11 cellular contexts compared by ENCODE assay signal in genomic region chr22:37944423-37944822, GRCh38. TPM values are rescaled to one million over a fixed set of nuclear protein-coding genes. Genes with fewer than 3 reads are reported as not detected.
DNase-seq lines count a peak whose midpoint lies in the region; FAIRE-seq and TF ChIP-seq lines count a peak whose summit lies in the region.
"Not testable (repeated sequence)": the region's sequence is repeated elsewhere in the genome, so short reads cannot be mapped to it uniquely, and the experiment has no call there.
"Had no signal": no experiment of that assay in that cellular context is flagged by ENCODE, and none has a peak within 500 bp of the region (broad histone marks: within the 10 kb centered on the region; RNA-seq: fewer than 3 reads in every experiment).

No MANE protein-coding gene starts in this region.

- not testable (repeated sequence) for H2BK20ac ChIP-seq in H9 (ENCODE audit: low read depth, low read length, poor library complexity, severe bottlenecking)

- not testable (repeated sequence) for H2AFZ ChIP-seq in H9 (ENCODE audit: low read length); endothelial cell of umbilical vein (ENCODE audit: low read depth, low read length)

- H4K20me1 ChIP-seq in H9 (ENCODE audit: control insufficient read depth, insufficient read depth, insufficient read length); endothelial cell of umbilical vein (replicated peaks; ENCODE audit: control insufficient read depth, extremely low read depth, insufficient read depth, low read length): not testable (repeated sequence)

- H3K4me1 ChIP-seq in H9 (ENCODE audit: insufficient read depth, low read length); endothelial cell of umbilical vein (ENCODE audit: control insufficient read depth, extremely low read depth, insufficient read depth, low read length): not testable (repeated sequence)
- H3K4me1 ChIP-seq in kidney (ENCODE audit: control insufficient read depth in 1 of 2, insufficient read depth in 1 of 2, low read depth in 1 of 2, low read length in 2 of 2), result peaks cover 6 to 10% of the 10 kb centered on the region in 2 donors

- H3K4ac ChIP-seq in H9 (ENCODE audit: low read depth, low read length), result not testable (repeated sequence)

- not testable (repeated sequence) for H3K4me3 ChIP-seq in endothelial cell of umbilical vein (replicated peaks in 1 of 3; ENCODE audit: insufficient read depth in 1 of 3, low read depth in 1 of 3, low read length in 3 of 3); kidney (ENCODE audit: low read length in 2 of 2)

- not testable (repeated sequence) for H3K79me2 ChIP-seq in H9 (ENCODE audit: insufficient read depth, low read length); endothelial cell of umbilical vein (ENCODE audit: control insufficient read depth, insufficient read depth, low read length)

- peaks cover 0 to 17% (median 14%) of the 10 kb centered on the region in 3 experiments; a peak in 6 of 7 replicates for H3K36me3 Mint-ChIP-seq in H9 (ENCODE audit: insufficient read depth in 1 of 3, low read depth in 3 of 3)

- not testable (repeated sequence) for H3K9me3 ChIP-seq in H9 (ENCODE audit: control insufficient read depth, low read depth, low read length); endothelial cell of umbilical vein (replicated peaks; ENCODE audit: control insufficient read depth, insufficient read depth, low read length); kidney (ENCODE audit: control insufficient read depth in 1 of 2, low read length in 2 of 2)

- not testable (repeated sequence) for H2BK12ac ChIP-seq in H9 (ENCODE audit: insufficient read length, low read depth, low read length)

- H2BK15ac ChIP-seq in H9 (ENCODE audit: low read depth, low read length), result not testable (repeated sequence)

- POLR2A ChIA-PET in endothelial cell of umbilical vein (lab: Charles Lee), result not testable (repeated sequence)

- not testable (repeated sequence) for H3K23me2 ChIP-seq in H9 (ENCODE audit: insufficient read length, low read depth, low read length, poor library complexity, severe bottlenecking)

- not testable (repeated sequence) for H3K14ac ChIP-seq in H9 (ENCODE audit: insufficient read depth, low read length)

- H3K4me1 Mint-ChIP-seq in H9, result not testable (repeated sequence)

- H4K91ac ChIP-seq in H9 (ENCODE audit: insufficient read length, low read depth, low read length), result not testable (repeated sequence)

- peak overlapping the region in 2 of 3 experiments; percentile 18 to 40; a peak in 1 of 7 replicates for H3K27ac Mint-ChIP-seq in H9

- H2BK120ac ChIP-seq in H9 (ENCODE audit: low read depth, low read length, poor library complexity, severe bottlenecking), result not testable (repeated sequence)

- not testable (repeated sequence) for TF ChIP-seq POLR2A in endothelial cell of umbilical vein (IDR thresholded peaks at IDR 0.05; ENCODE audit: low read depth, low read length)

- H3K36me3 ChIP-seq in endothelial cell of umbilical vein (ENCODE audit: control insufficient read depth in 2 of 2, extremely low read depth in 1 of 2, insufficient read depth in 2 of 2, low read length in 2 of 2) (peaks cover 9 to 20% of the 10 kb centered on the region in 2 experiments), kidney (ENCODE audit: control insufficient read depth in 1 of 2, insufficient read depth in 2 of 2, low read length in 2 of 2) (peaks cover 11% of the 10 kb centered on the region in 2 donors)

- H4K8ac ChIP-seq in H9 (replicated peaks; ENCODE audit: insufficient read length, low read depth, low read length), result not testable (repeated sequence)

- H3K23ac ChIP-seq in H9 (ENCODE audit: insufficient read length, low read depth, low read length), result not testable (repeated sequence)

- WGBS in H9 (ENCODE audit: extremely low coverage, insufficient read length, low lambda C conversion rate), result no CpG with 5 or more reads among the region's 11 CpGs

- H3K9ac ChIP-seq in H9 (ENCODE audit: extremely low read depth, insufficient read length, low read length); endothelial cell of umbilical vein (replicated peaks; ENCODE audit: extremely low read depth, insufficient read depth, low read length); kidney (ENCODE audit: low read length in 2 of 2): not testable (repeated sequence)

- CTCF ChIA-PET in endothelial cell of umbilical vein (lab: Charles Lee), result not testable (repeated sequence)

- TF ChIP-seq CTCF in 22Rv1 (IDR thresholded peaks at IDR 0.05); H9 (conservative IDR thresholded peaks at IDR 0.05); VCaP (conservative IDR thresholded peaks at IDR 0.05); endothelial cell of umbilical vein (IDR thresholded peaks at IDR 0.05; ENCODE audit: extremely low read depth in 1 of 2, insufficient read depth in 1 of 2, low read depth in 1 of 2, low read length in 2 of 2); kidney (IDR thresholded peaks at IDR 0.05; ENCODE audit: borderline replicate concordance, extremely low read depth, insufficient read depth): not testable (repeated sequence)

- dilution Hi-C loops in endothelial cell of umbilical vein (cut with MboI; ENCODE audit: extremely low pct_ligation_motif_present, low sequenced_read_pairs), result not testable (repeated sequence)

- intact Hi-C loops in endothelial cell of umbilical vein (cut with micrococcal nuclease); kidney (cut with DNase I): not testable (repeated sequence)

- not testable (repeated sequence) for H3K79me1 ChIP-seq in H9 (ENCODE audit: insufficient read depth, low read depth, low read length, poor library complexity, severe bottlenecking)

- not testable (repeated sequence) for H3K4me2 ChIP-seq in H9 (ENCODE audit: insufficient read depth, insufficient read length, low read length); endothelial cell of umbilical vein (ENCODE audit: insufficient read depth, low read length)

- H2BK5ac ChIP-seq in H9 (ENCODE audit: insufficient read length, low read length), result not testable (repeated sequence)

- not testable (repeated sequence) for H3K56ac ChIP-seq in H9 (ENCODE audit: insufficient read length, low read depth, low read length)

- TSS peak; percentile 0 for BruUV-seq in endothelial cell of umbilical vein (replicated peaks; lab: Mats Ljungman, UMichigan)

- H2AK5ac ChIP-seq in H9 (ENCODE audit: insufficient read length, low read length), result not testable (repeated sequence)

- not testable (repeated sequence) for DNase-seq in H9; endothelial cell of umbilical vein (ENCODE audit: low read depth, low spot score)
- DNase-seq in kidney, result peak; percentile 54

- H3K27me3 ChIP-seq in H9 (ENCODE audit: insufficient read depth, low read length); endothelial cell of umbilical vein (ENCODE audit: control insufficient read depth in 2 of 2, insufficient read depth in 2 of 2, low read length in 2 of 2): not testable (repeated sequence)

- not testable (repeated sequence) for FAIRE-seq in endothelial cell of umbilical vein (lab: Jason Lieb, UNC); kidney (lab: Jason Lieb, UNC)

- H3K18ac ChIP-seq in H9 (ENCODE audit: insufficient read length, low read depth, low read length), result not testable (repeated sequence)

- H3T11ph ChIP-seq in H9 (ENCODE audit: low read length), result not testable (repeated sequence)

- H3K9me3 Mint-ChIP-seq in H9, result not testable (repeated sequence)

- not testable (repeated sequence) for H3K4me3 Mint-ChIP-seq in H9

- not testable (repeated sequence) for H4K5ac ChIP-seq in H9 (ENCODE audit: insufficient read length, low read depth, low read length)

- H3K9me1 ChIP-seq in endothelial cell of umbilical vein (replicated peaks; ENCODE audit: control insufficient read depth, extremely low read depth, insufficient read depth, low read length), result not testable (repeated sequence)

- H3K27ac ChIP-seq in 22Rv1 (peak overlapping the region; percentile 59), VCaP (peak overlapping the region; percentile 60)
- not testable (repeated sequence) for H3K27ac ChIP-seq in H9 (ENCODE audit: insufficient read length, low read depth, low read length); endothelial cell of umbilical vein (ENCODE audit: insufficient read depth, low read depth, low read length); kidney (ENCODE audit: low read depth in 2 of 2, low read length in 2 of 2)

- not testable (repeated sequence) for H3K27me3 Mint-ChIP-seq in H9 (ENCODE audit: low read depth)

RNA-seq across cellular contexts. Expression of gene C22orf23, which starts 9.0 kb away (rescaled TPM):
- total RNA-seq in H9 (2021) (0.55 and 0.57 TPM in 2 replicates), endothelial cell of umbilical vein (0.44 and 0.46 TPM in 2 replicates), kidney (0.57 TPM)
- polyA plus RNA-seq in endothelial cell of umbilical vein (0.23 and 0.43 TPM in 2 replicates), kidney (ENCODE audit: insufficient read depth, low read depth, low replicate concordance) (1.0 TPM)
- 0.30 and 0.34 TPM in 2 replicates for polyA plus RNA-seq in endothelial cell of umbilical vein (2011; cell fraction: cytosol; rRNA removed)
- polyA plus RNA-seq in endothelial cell of umbilical vein (2011; cell fraction: nucleus; rRNA removed), result 0.36 and 0.56 TPM in 2 replicates
- 0.65 and 0.78 TPM in 2 replicates for polyA plus RNA-seq in endothelial cell of umbilical vein (2012)
- not detected in 2 replicates for polyA minus RNA-seq in endothelial cell of umbilical vein
- polyA minus RNA-seq in endothelial cell of umbilical vein (2011; cell fraction: cytosol; rRNA and poly(A)+ RNA removed), result not detected
- polyA minus RNA-seq in endothelial cell of umbilical vein (2011; cell fraction: nucleus; rRNA and poly(A)+ RNA removed), result not detected in 2 replicates
- total RNA-seq: Caco-2; CD4-positive, alpha-beta T cell had no signal

RNA-seq across cellular contexts. Expression of gene POLR2F, which starts 9.1 kb away (rescaled TPM):
- 141 and 147 TPM in 2 replicates for total RNA-seq in H9 (2021)
- 98.3 and 106 TPM in 2 replicates for total RNA-seq in endothelial cell of umbilical vein
- polyA plus RNA-seq in endothelial cell of umbilical vein, result 112 and 133 TPM in 2 replicates
- polyA plus RNA-seq in endothelial cell of umbilical vein (2011; cell fraction: cytosol; rRNA removed), result 164 and 172 TPM in 2 replicates
- polyA plus RNA-seq in endothelial cell of umbilical vein (2011; cell fraction: nucleus; rRNA removed), result 54.0 and 58.7 TPM in 2 replicates
- polyA plus RNA-seq in endothelial cell of umbilical vein (2012), result 122 and 156 TPM in 2 replicates
- 27.1 and 33.5 TPM in 2 replicates for polyA minus RNA-seq in endothelial cell of umbilical vein
- polyA minus RNA-seq in endothelial cell of umbilical vein (2011; cell fraction: cytosol; rRNA and poly(A)+ RNA removed), result 48.6 TPM
- polyA minus RNA-seq in endothelial cell of umbilical vein (2011; cell fraction: nucleus; rRNA and poly(A)+ RNA removed), result 5.3 and 10.9 TPM in 2 replicates
- 57.9 TPM for total RNA-seq in kidney
- polyA plus RNA-seq in kidney (ENCODE audit: insufficient read depth, low read depth, low replicate concordance), result 121 TPM

RNA-seq across cellular contexts. Expression of gene MICALL1, which starts 38.3 kb away (rescaled TPM):
- total RNA-seq in H9 (2021), result 33.3 and 33.8 TPM in 2 replicates
- total RNA-seq in endothelial cell of umbilical vein, result 65.2 and 66.9 TPM in 2 replicates
- polyA plus RNA-seq in endothelial cell of umbilical vein, result 23.9 and 30.5 TPM in 2 replicates
- polyA plus RNA-seq in endothelial cell of umbilical vein (2011; cell fraction: cytosol; rRNA removed), result 23.5 and 29.4 TPM in 2 replicates
- 29.8 and 31.4 TPM in 2 replicates for polyA plus RNA-seq in endothelial cell of umbilical vein (2011; cell fraction: nucleus; rRNA removed)
- 24.7 and 30.0 TPM in 2 replicates for polyA plus RNA-seq in endothelial cell of umbilical vein (2012)
- polyA minus RNA-seq in endothelial cell of umbilical vein, result 40.6 and 41.1 TPM in 2 replicates
- polyA minus RNA-seq in endothelial cell of umbilical vein (2011; cell fraction: cytosol; rRNA and poly(A)+ RNA removed), result 23.2 TPM
- 18.3 and 29.6 TPM in 2 replicates for polyA minus RNA-seq in endothelial cell of umbilical vein (2011; cell fraction: nucleus; rRNA and poly(A)+ RNA removed)
- 30.9 TPM for total RNA-seq in kidney
- polyA plus RNA-seq in kidney (ENCODE audit: insufficient read depth, low read depth, low replicate concordance), result 9.6 TPM

RNA-seq across cellular contexts. Expression of gene SOX10, which starts 39.9 kb away (rescaled TPM):
- total RNA-seq in H9 (2021), result 2.1 and 2.4 TPM in 2 replicates
- not detected in 2 replicates for total RNA-seq in endothelial cell of umbilical vein
- not detected in 2 replicates for polyA plus RNA-seq in endothelial cell of umbilical vein
- not detected in 2 replicates for polyA plus RNA-seq in endothelial cell of umbilical vein (2011; cell fraction: cytosol; rRNA removed)
- not detected in 2 replicates for polyA plus RNA-seq in endothelial cell of umbilical vein (2011; cell fraction: nucleus; rRNA removed)
- not detected in 2 replicates for polyA plus RNA-seq in endothelial cell of umbilical vein (2012)
- polyA minus RNA-seq in endothelial cell of umbilical vein, result not detected in 2 replicates
- not detected for polyA minus RNA-seq in endothelial cell of umbilical vein (2011; cell fraction: cytosol; rRNA and poly(A)+ RNA removed)
- polyA minus RNA-seq in endothelial cell of umbilical vein (2011; cell fraction: nucleus; rRNA and poly(A)+ RNA removed), result not detected in 2 replicates
- 1.5 TPM for total RNA-seq in kidney
- polyA plus RNA-seq in kidney (ENCODE audit: insufficient read depth, low read depth, low replicate concordance), result 0.22 TPM
- total RNA-seq: A673; Caco-2; Calu3; CD4-positive, alpha-beta T cell; CD8-positive, alpha-beta T cell had no signal
- polyA plus RNA-seq: AG04450 had no signal
